Comparison of ENCODE assay signal across 15 cellular contexts in the genomic region with DNA sequence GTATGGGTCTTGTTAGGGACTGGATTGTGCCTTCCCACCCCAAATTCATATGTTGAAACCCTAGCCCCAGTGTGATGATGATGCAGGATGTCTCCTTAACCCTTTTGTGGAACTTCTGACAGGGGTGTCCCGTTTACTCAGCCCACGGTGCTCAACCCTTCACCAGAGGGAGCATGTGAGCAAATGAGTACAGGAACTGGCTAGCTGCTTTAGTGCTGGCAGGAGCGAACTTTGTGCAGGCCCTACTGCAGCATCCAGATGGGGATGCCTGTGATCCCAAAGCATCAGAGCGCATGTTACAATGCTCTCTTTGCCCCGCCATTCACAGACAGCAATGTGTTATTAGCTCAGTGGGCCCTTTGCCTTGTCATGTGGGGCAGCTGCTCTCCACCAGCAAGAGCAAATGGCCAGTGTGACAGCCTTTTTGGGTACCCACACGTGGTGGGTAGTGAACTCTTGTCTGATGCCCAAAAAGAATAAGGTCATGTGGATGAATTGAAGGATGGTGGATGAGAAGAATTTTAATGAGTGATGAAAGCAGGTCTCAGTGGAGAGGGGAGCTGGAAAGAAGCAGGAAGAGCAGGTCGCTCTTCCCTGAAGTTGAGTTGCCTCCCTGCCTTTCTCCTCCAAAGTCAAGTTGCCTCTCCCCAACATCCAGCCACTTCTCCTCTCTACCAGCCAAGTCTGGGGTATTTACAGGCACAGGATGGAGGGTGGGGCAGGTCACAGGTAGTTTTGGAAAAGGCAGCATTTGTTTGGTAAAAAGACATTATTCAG.
A peak's percentile ranks its signal among the peaks of the same experiment; 100 is the strongest.
DNase-seq lines count a peak whose midpoint lies in the region; ATAC-seq and TF ChIP-seq lines count a peak whose summit lies in the region.
"Had no signal": no experiment of that assay in that cellular context is flagged by ENCODE, and none has a peak within 500 bp of the region (broad histone marks: within the 10 kb centered on the region; RNA-seq: fewer than 3 reads in every experiment).

No MANE protein-coding gene starts in this region.

- no peak for TF ChIP-seq POLR2A in HCT116 (IDR thresholded peaks at IDR 0.05; ENCODE audit: borderline replicate concordance, extremely low read depth, insufficient read depth, insufficient read length)

- H4K20me1 ChIP-seq in HCT116 (ENCODE audit: insufficient read depth) = no peaks in the 10 kb centered on the region

- no peak overlapping the region for H3K9ac ChIP-seq in HCT116 (ENCODE audit: low read length)

- ATAC-seq in HCT116 (peak; percentile 57), GM21619 (IDR thresholded peaks at IDR 0.05; ENCODE audit: unreplicated experiment) (no peak)
- ATAC-seq: CD8-positive, alpha-beta T cell; naive thymus-derived CD8-positive, alpha-beta T cell had no signal

- H3K4me2 ChIP-seq in HCT116 (ENCODE audit: low read length) = no peak overlapping the region

- peak; percentile 43 for TF ChIP-seq CTCF in AG10803 (conservative IDR thresholded peaks at IDR 0.05; ENCODE audit: low read length)
- 0 out of 6 replicates have a peak, but pooled peaks of 1 of the 3 experiments have one; percentile 12 for TF ChIP-seq CTCF in HCT116 (IDR thresholded peaks at IDR 0.05 in 2 of 3, conservative IDR thresholded peaks at IDR 0.05 in 1 of 3; ENCODE audit: borderline replicate concordance in 1 of 3, insufficient read depth in 1 of 3, low read depth in 2 of 3, low read length in 2 of 3)
- peak; percentile 18; the same call in 1 of the 2 replicates for TF ChIP-seq CTCF in VCaP (conservative IDR thresholded peaks at IDR 0.05)

- no peak overlapping the region for H3K4me3 ChIP-seq in AG10803 (ENCODE audit: low read length)
- no peak overlapping the region for H3K4me3 ChIP-seq in HCT116 (replicated peaks in 1 of 2; ENCODE audit: low read depth in 1 of 2, low read length in 2 of 2)

- intact Hi-C loops in HCT116 (cut with micrococcal nuclease) = no loop called here

- RAD21 ChIA-PET in HCT116 (lab: Charles Lee; ENCODE audit: low non-redundant PET in 1 of 2, low total read pairs in 2 of 2, uncharacterized antibody in 2 of 2, unreplicated experiment in 2 of 2) = interaction anchor here (1.0 to 2.0 kb wide), 2 partner anchors 345 kb away, joined by 3 to 9 read pairs; no protein-coding TSS in a partner anchor

- peak; percentile 13 for DNase-seq in AG10803 (ENCODE audit: low read depth)
- DNase-seq in HCT116 (ENCODE audit: low read depth, low spot score) = no peak
- peak; percentile 57 for DNase-seq in iPS-NIHi7 (ENCODE audit: extremely low spot score)
- no peak for DNase-seq in HCEC 1CT
- DNase-seq in stimulated activated CD4-positive, alpha-beta T cell treated with anti-CD3 and anti-CD28 coated beads, Interleukin-2, amount 100 ng/mL, for 48 hours = no peak
- no peak for DNase-seq in activated effector memory CD4-positive, alpha-beta T cell treated with anti-CD3 and anti-CD28 coated beads, Interleukin-2, amount 50 U/mL, for 16 hours
- DNase-seq: activated CD4-positive, alpha-beta T cell treated with anti-CD3 and anti-CD28 coated beads, Interleukin-2, amount 10 ng/mL, durations not matched to agents 24 days and 14 days; activated naive CD4-positive, alpha-beta T cell treated with anti-CD3 and anti-CD28 coated beads for 36 hours; CD8-positive, alpha-beta T cell; naive thymus-derived CD8-positive, alpha-beta T cell; NCI-H2029; SHP77; stimulated activated naive CD4-positive, alpha-beta T cell had no signal

- peak; percentile 22; the same call in 1 of the 2 replicates for TF ChIP-seq RAD21 in HCT116 (IDR thresholded peaks at IDR 0.05; ENCODE audit: low read depth)

- H3K27ac ChIP-seq in HCT116 (ENCODE audit: low read depth, low read length) (no peak overlapping the region), VCaP (no peak overlapping the region)

- CTCF ChIA-PET in HCT116 (lab: Charles Lee) = interaction anchor here (1.8 kb wide), 1 partner anchor 345 kb away, joined by 15 read pairs; no protein-coding TSS in a partner anchor

- no peak overlapping the region for H2AFZ ChIP-seq in HCT116 (ENCODE audit: low read depth, low read length, poor library complexity, severe bottlenecking)

- H3K9me2 ChIP-seq in HCT116 (ENCODE audit: insufficient read depth) = no peaks in the 10 kb centered on the region

- H3K9me3 ChIP-seq in HCT116 (ENCODE audit: control insufficient read depth in 1 of 2, insufficient read depth in 1 of 2, low read depth in 1 of 2, low read length in 2 of 2) = no peaks in the 10 kb centered on the region

- no peaks in the 10 kb centered on the region for H3K27me3 ChIP-seq in HCT116 (ENCODE audit: insufficient read depth, low read length)

- H3K36me3 ChIP-seq in HCT116 (ENCODE audit: control insufficient read depth in 1 of 2, insufficient read depth in 2 of 2, low read length in 2 of 2) = no peaks in the 10 kb centered on the region

- POLR2A ChIA-PET in HCT116 (lab: Charles Lee) = no interaction called here

- no peaks in the 10 kb centered on the region for H3K79me2 ChIP-seq in HCT116 (ENCODE audit: insufficient read depth, low read length)

- no peaks in the 10 kb centered on the region for H3K4me1 ChIP-seq in HCT116 (ENCODE audit: control insufficient read depth in 1 of 2, insufficient read depth in 2 of 2, low read length in 2 of 2)

- no TSS peak for BruUV-seq in HCT116 (replicated peaks; lab: Mats Ljungman, UMichigan)

TF ChIP-seq in HCT116, 20 proteins besides CTCF, POLR2A, EP300 and RAD21:
- TF ChIP-seq ZFX (IDR thresholded peaks at IDR 0.05) = no peak
- no peak for TF ChIP-seq MAX (IDR thresholded peaks at IDR 0.05)
- TF ChIP-seq CBX3 (IDR thresholded peaks at IDR 0.05; ENCODE audit: low read depth) = no peak
- no peak for TF ChIP-seq JUND (IDR thresholded peaks at IDR 0.05)
- TF ChIP-seq YY1 (IDR thresholded peaks at IDR 0.05; ENCODE audit: extremely low read depth, insufficient replicate concordance, low read depth, low read length) = no peak
- TF ChIP-seq SIN3A (IDR thresholded peaks at IDR 0.05; ENCODE audit: low read depth) = no peak
- TF ChIP-seq, protein P1, sequence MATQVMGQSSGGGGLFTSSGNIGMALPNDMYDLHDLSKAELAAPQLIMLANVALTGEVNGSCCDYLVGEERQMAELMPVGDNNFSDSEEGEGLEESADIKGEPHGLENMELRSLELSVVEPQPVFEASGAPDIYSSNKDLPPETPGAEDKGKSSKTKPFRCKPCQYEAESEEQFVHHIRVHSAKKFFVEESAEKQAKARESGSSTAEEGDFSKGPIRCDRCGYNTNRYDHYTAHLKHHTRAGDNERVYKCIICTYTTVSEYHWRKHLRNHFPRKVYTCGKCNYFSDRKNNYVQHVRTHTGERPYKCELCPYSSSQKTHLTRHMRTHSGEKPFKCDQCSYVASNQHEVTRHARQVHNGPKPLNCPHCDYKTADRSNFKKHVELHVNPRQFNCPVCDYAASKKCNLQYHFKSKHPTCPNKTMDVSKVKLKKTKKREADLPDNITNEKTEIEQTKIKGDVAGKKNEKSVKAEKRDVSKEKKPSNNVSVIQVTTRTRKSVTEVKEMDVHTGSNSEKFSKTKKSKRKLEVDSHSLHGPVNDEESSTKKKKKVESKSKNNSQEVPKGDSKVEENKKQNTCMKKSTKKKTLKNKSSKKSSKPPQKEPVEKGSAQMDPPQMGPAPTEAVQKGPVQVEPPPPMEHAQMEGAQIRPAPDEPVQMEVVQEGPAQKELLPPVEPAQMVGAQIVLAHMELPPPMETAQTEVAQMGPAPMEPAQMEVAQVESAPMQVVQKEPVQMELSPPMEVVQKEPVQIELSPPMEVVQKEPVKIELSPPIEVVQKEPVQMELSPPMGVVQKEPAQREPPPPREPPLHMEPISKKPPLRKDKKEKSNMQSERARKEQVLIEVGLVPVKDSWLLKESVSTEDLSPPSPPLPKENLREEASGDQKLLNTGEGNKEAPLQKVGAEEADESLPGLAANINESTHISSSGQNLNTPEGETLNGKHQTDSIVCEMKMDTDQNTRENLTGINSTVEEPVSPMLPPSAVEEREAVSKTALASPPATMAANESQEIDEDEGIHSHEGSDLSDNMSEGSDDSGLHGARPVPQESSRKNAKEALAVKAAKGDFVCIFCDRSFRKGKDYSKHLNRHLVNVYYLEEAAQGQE (IDR thresholded peaks at IDR 0.05; ENCODE audit: low read depth) = no peak
- TF ChIP-seq CEBPB (IDR thresholded peaks at IDR 0.05; ENCODE audit: low read depth) = no peak
- no peak for TF ChIP-seq TCF7L2 (IDR thresholded peaks at IDR 0.05; ENCODE audit: borderline replicate concordance, extremely low read depth, insufficient read depth, insufficient read length)
- no peak for TF ChIP-seq SRF (IDR thresholded peaks at IDR 0.05; ENCODE audit: low read depth)
- TF ChIP-seq EZH2 (IDR thresholded peaks at IDR 0.05) = no peak

Comparison
In these comparisons a context has a peak if more than half of its experiments do, and no peak if none do; other contexts are left out.
1. DNase-seq: peak in AG10803 (single experiment) and iPS-NIHi7 (single experiment); none in HCT116 (single experiment), HCEC 1CT (single experiment), stimulated activated CD4-positive, alpha-beta T cell treated with anti-CD3 and anti-CD28 coated beads, Interleukin-2, amount 100 ng/mL, for 48 hours (0 of 2) and activated effector memory CD4-positive, alpha-beta T cell treated with anti-CD3 and anti-CD28 coated beads, Interleukin-2, amount 50 U/mL, for 16 hours (single experiment).